10 cellular contexts compared by ENCODE assay signal in genomic region chr1:156768610-156769295, GRCh38. TPM values are rescaled to one million over a fixed set of nuclear protein-coding genes. Genes with fewer than 3 reads are reported as not detected.
DNase-seq lines count a peak whose midpoint lies in the region; ATAC-seq, FAIRE-seq and TF ChIP-seq lines count a peak whose summit lies in the region.
"Had no signal": no experiment of that assay in that cellular context is flagged by ENCODE, and none has a peak within 500 bp of the region (broad histone marks: within the 10 kb centered on the region; RNA-seq: fewer than 3 reads in every experiment).

No MANE protein-coding gene starts in this region.

- no peaks in the 10 kb centered on the region for H3K27me3 Mint-ChIP-seq in CD4-positive, alpha-beta T cell

- peaks cover 52% of the 10 kb centered on the region for H3K4me1 Mint-ChIP-seq in CD4-positive, alpha-beta T cell (ENCODE audit: low read depth)

- H3K9me3 ChIP-seq in CD4-positive, alpha-beta T cell (ENCODE audit: control insufficient read depth, low read length) = no peaks in the 10 kb centered on the region
- H3K9me3 ChIP-seq in esophagus muscularis mucosa (no peaks in the 10 kb centered on the region), pancreas (no peaks in the 10 kb centered on the region)

- H3K27me3 ChIP-seq in CD4-positive, alpha-beta T cell (ENCODE audit: control insufficient read depth, insufficient read depth, low read length) = no peaks in the 10 kb centered on the region
- H3K27me3 ChIP-seq in esophagus muscularis mucosa (no peaks in the 10 kb centered on the region), pancreas (no peaks in the 10 kb centered on the region)

- ATAC-seq in CD4-positive, alpha-beta T cell (ENCODE audit: poor library complexity) = no peak
- no peak for ATAC-seq in pancreas
- ATAC-seq in HG03521 (IDR thresholded peaks at IDR 0.05; ENCODE audit: unreplicated experiment) = no peak
- no peak for ATAC-seq in HG02642 (IDR thresholded peaks at IDR 0.05; ENCODE audit: poor library complexity, unreplicated experiment)

- H3K36me3 Mint-ChIP-seq in CD4-positive, alpha-beta T cell (ENCODE audit: low read depth) = peaks cover 38% of the 10 kb centered on the region

- H3K4me3 ChIP-seq in NB4 (ENCODE audit: low read depth, low read length) (peak overlapping the region; percentile 83), esophagus muscularis mucosa (peak overlapping the region; percentile 93 to 99 (median 96)), pancreas (peak overlapping the region in 3 of 4 donors; percentile 80 to 98 (median 88))

- H3K4me1 ChIP-seq in esophagus muscularis mucosa = peaks cover 53 to 70% (median 68%) of the 10 kb centered on the region in 4 donors
- H3K4me1 ChIP-seq in pancreas = peaks cover 9 to 31% (median 10%) of the 10 kb centered on the region in 3 donors

- no peak overlapping the region for H3K4me3 Mint-ChIP-seq in CD4-positive, alpha-beta T cell

- TF ChIP-seq CTCF in CD4-positive, alpha-beta T cell (IDR thresholded peaks at IDR 0.05) = no peak
- TF ChIP-seq CTCF in NB4 (IDR thresholded peaks at IDR 0.05; ENCODE audit: low read depth, low read length) (no peak), esophagus muscularis mucosa (IDR thresholded peaks at IDR 0.05) (no peak), pancreas (IDR thresholded peaks at IDR 0.05) (no peak)

- no peak overlapping the region for H3K27ac Mint-ChIP-seq in CD4-positive, alpha-beta T cell

- intact Hi-C loops in CD4-positive, alpha-beta T cell (cut with DNase I, micrococcal nuclease) = loop anchor here (2.0 to 10.0 kb wide), 4 partner anchors 40 to 716 kb away; partner anchors contain the start of genes ISG20L2 (in 1 of the 2), LAMTOR2 (in 1 of the 2), MEF2D (in 1 of the 2) and METTL25B (in 1 of the 2)
- intact Hi-C loops in esophagus muscularis mucosa (cut with DNase I) = no loop called here
- intact Hi-C loops in pancreas (cut with DNase I) = no loop called here

- 39% methylated on average over 8 of the region's 8 CpGs for WGBS in esophagus muscularis mucosa
- WGBS in pancreas, 2 donors = 9 to 11% methylated on average over 8 of the region's 8 CpGs

- no peak for TF ChIP-seq EP300 in esophagus muscularis mucosa (IDR thresholded peaks at IDR 0.05)

- no peak for FAIRE-seq in pancreas (lab: Jason Lieb, UNC)

- no peaks in the 10 kb centered on the region for H3K9me3 Mint-ChIP-seq in CD4-positive, alpha-beta T cell

- CTCF ChIA-PET in CD4-positive, alpha-beta T cell (lab: Charles Lee) = interaction anchor here (2.6 to 5.6 kb wide), 4 partner anchors 17 to 91 kb away, joined by 8 to 54 read pairs (median 12); partner anchors contain the start of genes HDGF and MRPL24

- no peak for DNase-seq in CD4-positive, alpha-beta T cell
- no peak for DNase-seq in NB4 (ENCODE audit: low read depth)
- no peak for DNase-seq in esophagus muscularis mucosa (ENCODE audit: extremely low spot score)
- DNase-seq in pancreas = no peak
- no peak for DNase-seq in OCI-M1 (lab: John Stamatoyannopoulos, UW)
- DNase-seq in hepatic stellate cell (ENCODE audit: low spot score) = no peak
- DNase-seq: activated effector memory CD4-positive, alpha-beta T cell treated with Interleukin-2 at 50 U/mL for 16 hours; retina had no signal

- peak overlapping the region; percentile 23 for H3K27ac ChIP-seq in CD4-positive, alpha-beta T cell (ENCODE audit: low read depth, low read length)
- H3K27ac ChIP-seq in esophagus muscularis mucosa (replicated peaks in 1 of 4) (peak overlapping the region in 3 of 4 donors; percentile 96 to 97 (median 97)), pancreas (no peak overlapping the region)

- POLR2A ChIA-PET in CD4-positive, alpha-beta T cell (lab: Charles Lee) = interaction anchor here (0.7 to 4.2 kb wide), 8 partner anchors 10 to 63 kb away, joined by 3 to 169 read pairs (median 4); partner anchors contain the start of genes CRABP2, HDGF, ISG20L2 and METTL25B

- TF ChIP-seq POLR2A in NB4 (IDR thresholded peaks at IDR 0.05; ENCODE audit: extremely low read depth, insufficient read length) = no peak
- no peak for TF ChIP-seq POLR2A in esophagus muscularis mucosa (IDR thresholded peaks at IDR 0.05; ENCODE audit: low read depth)

- peaks cover 0 to 23% (median 12%) of the 10 kb centered on the region in 4 donors for H3K36me3 ChIP-seq in esophagus muscularis mucosa
- H3K36me3 ChIP-seq in pancreas = no peaks in the 10 kb centered on the region

RNA-seq across cellular contexts. Expression of gene PRCC, which starts 1.4 kb away (rescaled TPM):
- total RNA-seq in CD4-positive, alpha-beta T cell = 10 to 100 TPM; 49.5 to 50.0 TPM
- 10 to 100 TPM; 21.2 to 43.6 (median 38.7) TPM for total RNA-seq in esophagus muscularis mucosa
- total RNA-seq in pancreas = 10 to 100 TPM; 18.5 to 34.7 (median 20.3) TPM
- polyA plus RNA-seq in pancreas = 10 to 100 TPM; 31.4 to 41.6 TPM

RNA-seq across cellular contexts. Expression of gene HDGF, which starts 17.3 kb away (rescaled TPM):
- 10 to 100 TPM; 60.8 TPM for total RNA-seq in CD4-positive, alpha-beta T cell
- total RNA-seq in esophagus muscularis mucosa (100 to 1,000 TPM; 124 to 239 (median 167) TPM), pancreas (100 to 1,000 TPM in 1 of 6 donors, 10 to 100 TPM in 5; 43.5 to 112 (median 64.2) TPM)
- polyA plus RNA-seq in pancreas = 10 to 100 TPM; 58.5 to 87.4 TPM

RNA-seq across cellular contexts. Expression of gene MRPL24, which starts 27.9 kb away (rescaled TPM):
- total RNA-seq in CD4-positive, alpha-beta T cell = 10 to 100 TPM; 11.7 to 11.9 TPM
- total RNA-seq in esophagus muscularis mucosa = 10 to 100 TPM; 43.5 to 67.4 (median 62.4) TPM
- total RNA-seq in pancreas = 10 to 100 TPM; 39.8 to 57.8 (median 43.6) TPM
- polyA plus RNA-seq in pancreas = 10 to 100 TPM; 64.5 to 68.6 TPM

RNA-seq across cellular contexts. Expression of gene ISG20L2, which starts 40.2 kb away (rescaled TPM):
- 10 to 100 TPM; 44.2 to 50.9 TPM for total RNA-seq in CD4-positive, alpha-beta T cell
- total RNA-seq in esophagus muscularis mucosa (10 to 100 TPM; 16.2 to 20.0 (median 19.0) TPM), pancreas (10 to 100 TPM in 3 of 6 donors, 1 to 10 TPM in 3; 7.7 to 13.2 (median 9.6) TPM)
- polyA plus RNA-seq in pancreas = 1 to 10 TPM; 5.2 to 8.8 TPM

RNA-seq across cellular contexts. Expression of gene METTL25B, which starts 40.5 kb away (rescaled TPM):
- 10 to 100 TPM; 10.6 to 12.0 TPM for total RNA-seq in CD4-positive, alpha-beta T cell
- total RNA-seq in esophagus muscularis mucosa = 10 to 100 TPM; 16.2 to 32.3 (median 18.0) TPM
- 10 to 100 TPM; 16.8 to 22.6 (median 18.2) TPM for total RNA-seq in pancreas
- 10 to 100 TPM; 56.0 to 64.9 TPM for polyA plus RNA-seq in pancreas

Comparison
In these comparisons a context has a peak if more than half of its experiments do, and no peak if none do; other contexts are left out.
1. H3K27ac ChIP-seq: peak in CD4-positive, alpha-beta T cell (single experiment) and esophagus muscularis mucosa (3 of 4); none in pancreas (0 of 4).
2. intact Hi-C loops: an anchor here in CD4-positive, alpha-beta T cell (2.0 to 10.0 kb wide); none called in esophagus muscularis mucosa and pancreas.
3. Peak in every context shown above with its lines, with median percentiles within 50 percentile points of each other: H3K4me3 ChIP-seq.